1 cellular context compared by ENCODE assay signal in genomic region chr6:11392778-11393507, GRCh38.
TF ChIP-seq lines count a peak whose summit lies in the region.

No MANE protein-coding gene starts in this region.

TF ChIP-seq in HepG2, 621 proteins besides CTCF, POLR2A, EP300 and RAD21 (continued from another document and continues in another):
- TF ChIP-seq, protein P1, sequence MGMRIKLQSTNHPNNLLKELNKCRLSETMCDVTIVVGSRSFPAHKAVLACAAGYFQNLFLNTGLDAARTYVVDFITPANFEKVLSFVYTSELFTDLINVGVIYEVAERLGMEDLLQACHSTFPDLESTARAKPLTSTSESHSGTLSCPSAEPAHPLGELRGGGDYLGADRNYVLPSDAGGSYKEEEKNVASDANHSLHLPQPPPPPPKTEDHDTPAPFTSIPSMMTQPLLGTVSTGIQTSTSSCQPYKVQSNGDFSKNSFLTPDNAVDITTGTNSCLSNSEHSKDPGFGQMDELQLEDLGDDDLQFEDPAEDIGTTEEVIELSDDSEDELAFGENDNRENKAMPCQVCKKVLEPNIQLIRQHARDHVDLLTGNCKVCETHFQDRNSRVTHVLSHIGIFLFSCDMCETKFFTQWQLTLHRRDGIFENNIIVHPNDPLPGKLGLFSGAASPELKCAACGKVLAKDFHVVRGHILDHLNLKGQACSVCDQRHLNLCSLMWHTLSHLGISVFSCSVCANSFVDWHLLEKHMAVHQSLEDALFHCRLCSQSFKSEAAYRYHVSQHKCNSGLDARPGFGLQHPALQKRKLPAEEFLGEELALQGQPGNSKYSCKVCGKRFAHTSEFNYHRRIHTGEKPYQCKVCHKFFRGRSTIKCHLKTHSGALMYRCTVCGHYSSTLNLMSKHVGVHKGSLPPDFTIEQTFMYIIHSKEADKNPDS (CRISPR knock-in tag; IDR thresholded peaks at IDR 0.05), result peak; percentile 69; the same call in 1 of the 2 replicates
- TF ChIP-seq NR3C1 (CRISPR knock-in tag; IDR thresholded peaks at IDR 0.05), result no peak
- TF ChIP-seq ZNF687 (CRISPR knock-in tag; IDR thresholded peaks at IDR 0.05), result peak; percentile 58; the same call in 1 of the 2 replicates
- TF ChIP-seq ATF5 (CRISPR knock-in tag; IDR thresholded peaks at IDR 0.05; ENCODE audit: low read depth), result peak; percentile 99
- TF ChIP-seq HNRNPK (IDR thresholded peaks at IDR 0.05; ENCODE audit: low read depth, low read length, poor library complexity, severe bottlenecking), result no peak
- TF ChIP-seq, protein P2, sequence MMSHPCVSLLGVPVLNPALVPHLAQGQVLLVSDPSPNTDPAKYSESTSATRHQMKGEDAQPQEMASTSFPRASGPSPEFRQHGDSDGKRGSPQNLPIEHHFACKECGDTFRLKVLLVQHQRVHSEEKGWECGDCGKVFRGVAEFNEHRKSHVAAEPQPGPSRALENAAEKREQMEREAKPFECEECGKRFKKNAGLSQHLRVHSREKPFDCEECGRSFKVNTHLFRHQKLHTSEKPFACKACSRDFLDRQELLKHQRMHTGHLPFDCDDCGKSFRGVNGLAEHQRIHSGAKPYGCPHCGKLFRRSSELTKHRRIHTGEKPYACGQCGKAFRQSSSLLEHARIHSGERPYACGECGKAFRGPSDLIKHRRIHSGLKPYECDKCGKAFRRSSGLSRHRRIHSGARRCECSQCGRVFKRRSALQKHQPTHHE (CRISPR knock-in tag; IDR thresholded peaks at IDR 0.05; ENCODE audit: borderline replicate concordance), result peak; percentile 72; the same call in 1 of the 2 replicates
- peak; percentile 51 for TF ChIP-seq XRCC5 (optimal IDR thresholded peaks at IDR 0.05; ENCODE audit: low read length)
- no peak for TF ChIP-seq ZBTB46 (CRISPR knock-in tag; IDR thresholded peaks at IDR 0.05; ENCODE audit: borderline replicate concordance)
- TF ChIP-seq JUN (CRISPR knock-in tag; IDR thresholded peaks at IDR 0.05), result peak; percentile 89; the same call in 1 of the 2 replicates
- 0 out of 2 replicates have a peak, but pooled peaks have one; percentile 28 for TF ChIP-seq ZNF816 (CRISPR knock-in tag; IDR thresholded peaks at IDR 0.05; ENCODE audit: borderline replicate concordance)
- no peak for TF ChIP-seq ZNF75D (CRISPR knock-in tag; IDR thresholded peaks at IDR 0.05; ENCODE audit: borderline replicate concordance)
- TF ChIP-seq TCF7L2 (IDR thresholded peaks at IDR 0.05; ENCODE audit: low read depth, low read length), result peak; percentile 93; the same call in 1 of the 2 replicates
- TF ChIP-seq ZNF12 (CRISPR knock-in tag; IDR thresholded peaks at IDR 0.05), result peak; percentile 88; the same call in 1 of the 2 replicates
- no peak for TF ChIP-seq ZNF512 (CRISPR knock-in tag; IDR thresholded peaks at IDR 0.05)
- no peak for TF ChIP-seq HES4 (CRISPR knock-in tag; IDR thresholded peaks at IDR 0.05; ENCODE audit: borderline replicate concordance)
- 0 out of 2 replicates have a peak, but pooled peaks have one; percentile 29 for TF ChIP-seq ZFP36L2 (CRISPR knock-in tag; IDR thresholded peaks at IDR 0.05)
- TF ChIP-seq, protein P3, sequence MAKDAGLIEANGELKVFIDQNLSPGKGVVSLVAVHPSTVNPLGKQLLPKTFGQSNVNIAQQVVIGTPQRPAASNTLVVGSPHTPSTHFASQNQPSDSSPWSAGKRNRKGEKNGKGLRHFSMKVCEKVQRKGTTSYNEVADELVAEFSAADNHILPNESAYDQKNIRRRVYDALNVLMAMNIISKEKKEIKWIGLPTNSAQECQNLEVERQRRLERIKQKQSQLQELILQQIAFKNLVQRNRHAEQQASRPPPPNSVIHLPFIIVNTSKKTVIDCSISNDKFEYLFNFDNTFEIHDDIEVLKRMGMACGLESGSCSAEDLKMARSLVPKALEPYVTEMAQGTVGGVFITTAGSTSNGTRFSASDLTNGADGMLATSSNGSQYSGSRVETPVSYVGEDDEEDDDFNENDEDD (CRISPR knock-in tag; IDR thresholded peaks at IDR 0.05; ENCODE audit: borderline replicate concordance), result peak; percentile 74; the same call in 1 of the 2 replicates
- peak; percentile 97 for TF ChIP-seq HOXD1 (CRISPR knock-in tag; IDR thresholded peaks at IDR 0.05)
- TF ChIP-seq ZBTB34 (CRISPR knock-in tag; IDR thresholded peaks at IDR 0.05), result 0 out of 2 replicates have a peak, but pooled peaks have one; percentile 14
- TF ChIP-seq, protein P4, sequence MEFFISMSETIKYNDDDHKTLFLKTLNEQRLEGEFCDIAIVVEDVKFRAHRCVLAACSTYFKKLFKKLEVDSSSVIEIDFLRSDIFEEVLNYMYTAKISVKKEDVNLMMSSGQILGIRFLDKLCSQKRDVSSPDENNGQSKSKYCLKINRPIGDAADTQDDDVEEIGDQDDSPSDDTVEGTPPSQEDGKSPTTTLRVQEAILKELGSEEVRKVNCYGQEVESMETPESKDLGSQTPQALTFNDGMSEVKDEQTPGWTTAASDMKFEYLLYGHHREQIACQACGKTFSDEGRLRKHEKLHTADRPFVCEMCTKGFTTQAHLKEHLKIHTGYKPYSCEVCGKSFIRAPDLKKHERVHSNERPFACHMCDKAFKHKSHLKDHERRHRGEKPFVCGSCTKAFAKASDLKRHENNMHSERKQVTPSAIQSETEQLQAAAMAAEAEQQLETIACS (CRISPR knock-in tag; IDR thresholded peaks at IDR 0.05), result no peak
- TF ChIP-seq MED13 (CRISPR knock-in tag; IDR thresholded peaks at IDR 0.05), result peak; percentile 100
- TF ChIP-seq ZSCAN12 (CRISPR knock-in tag; IDR thresholded peaks at IDR 0.05), result no peak
- TF ChIP-seq, protein P5, sequence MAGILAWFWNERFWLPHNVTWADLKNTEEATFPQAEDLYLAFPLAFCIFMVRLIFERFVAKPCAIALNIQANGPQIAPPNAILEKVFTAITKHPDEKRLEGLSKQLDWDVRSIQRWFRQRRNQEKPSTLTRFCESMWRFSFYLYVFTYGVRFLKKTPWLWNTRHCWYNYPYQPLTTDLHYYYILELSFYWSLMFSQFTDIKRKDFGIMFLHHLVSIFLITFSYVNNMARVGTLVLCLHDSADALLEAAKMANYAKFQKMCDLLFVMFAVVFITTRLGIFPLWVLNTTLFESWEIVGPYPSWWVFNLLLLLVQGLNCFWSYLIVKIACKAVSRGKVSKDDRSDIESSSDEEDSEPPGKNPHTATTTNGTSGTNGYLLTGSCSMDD (CRISPR knock-in tag; IDR thresholded peaks at IDR 0.05), result no peak
- TF ChIP-seq MZF1 (CRISPR knock-in tag; IDR thresholded peaks at IDR 0.05; ENCODE audit: borderline replicate concordance), result peak; percentile 64; the same call in 1 of the 2 replicates
- TF ChIP-seq, protein P6, sequence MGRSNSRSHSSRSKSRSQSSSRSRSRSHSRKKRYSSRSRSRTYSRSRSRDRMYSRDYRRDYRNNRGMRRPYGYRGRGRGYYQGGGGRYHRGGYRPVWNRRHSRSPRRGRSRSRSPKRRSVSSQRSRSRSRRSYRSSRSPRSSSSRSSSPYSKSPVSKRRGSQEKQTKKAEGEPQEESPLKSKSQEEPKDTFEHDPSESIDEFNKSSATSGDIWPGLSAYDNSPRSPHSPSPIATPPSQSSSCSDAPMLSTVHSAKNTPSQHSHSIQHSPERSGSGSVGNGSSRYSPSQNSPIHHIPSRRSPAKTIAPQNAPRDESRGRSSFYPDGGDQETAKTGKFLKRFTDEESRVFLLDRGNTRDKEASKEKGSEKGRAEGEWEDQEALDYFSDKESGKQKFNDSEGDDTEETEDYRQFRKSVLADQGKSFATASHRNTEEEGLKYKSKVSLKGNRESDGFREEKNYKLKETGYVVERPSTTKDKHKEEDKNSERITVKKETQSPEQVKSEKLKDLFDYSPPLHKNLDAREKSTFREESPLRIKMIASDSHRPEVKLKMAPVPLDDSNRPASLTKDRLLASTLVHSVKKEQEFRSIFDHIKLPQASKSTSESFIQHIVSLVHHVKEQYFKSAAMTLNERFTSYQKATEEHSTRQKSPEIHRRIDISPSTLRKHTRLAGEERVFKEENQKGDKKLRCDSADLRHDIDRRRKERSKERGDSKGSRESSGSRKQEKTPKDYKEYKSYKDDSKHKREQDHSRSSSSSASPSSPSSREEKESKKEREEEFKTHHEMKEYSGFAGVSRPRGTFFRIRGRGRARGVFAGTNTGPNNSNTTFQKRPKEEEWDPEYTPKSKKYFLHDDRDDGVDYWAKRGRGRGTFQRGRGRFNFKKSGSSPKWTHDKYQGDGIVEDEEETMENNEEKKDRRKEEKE (IDR thresholded peaks at IDR 0.05), result no peak
- peak; percentile 82; the same call in 1 of the 2 replicates for TF ChIP-seq ZNF569 (CRISPR knock-in tag; IDR thresholded peaks at IDR 0.05; ENCODE audit: borderline replicate concordance)
- TF ChIP-seq NFKB2 (CRISPR knock-in tag; IDR thresholded peaks at IDR 0.05; ENCODE audit: borderline replicate concordance), result 0 out of 2 replicates have a peak, but pooled peaks have one; percentile 52
